Comparison of ENCODE assay signal across 8 cellular contexts in the genomic region with DNA sequence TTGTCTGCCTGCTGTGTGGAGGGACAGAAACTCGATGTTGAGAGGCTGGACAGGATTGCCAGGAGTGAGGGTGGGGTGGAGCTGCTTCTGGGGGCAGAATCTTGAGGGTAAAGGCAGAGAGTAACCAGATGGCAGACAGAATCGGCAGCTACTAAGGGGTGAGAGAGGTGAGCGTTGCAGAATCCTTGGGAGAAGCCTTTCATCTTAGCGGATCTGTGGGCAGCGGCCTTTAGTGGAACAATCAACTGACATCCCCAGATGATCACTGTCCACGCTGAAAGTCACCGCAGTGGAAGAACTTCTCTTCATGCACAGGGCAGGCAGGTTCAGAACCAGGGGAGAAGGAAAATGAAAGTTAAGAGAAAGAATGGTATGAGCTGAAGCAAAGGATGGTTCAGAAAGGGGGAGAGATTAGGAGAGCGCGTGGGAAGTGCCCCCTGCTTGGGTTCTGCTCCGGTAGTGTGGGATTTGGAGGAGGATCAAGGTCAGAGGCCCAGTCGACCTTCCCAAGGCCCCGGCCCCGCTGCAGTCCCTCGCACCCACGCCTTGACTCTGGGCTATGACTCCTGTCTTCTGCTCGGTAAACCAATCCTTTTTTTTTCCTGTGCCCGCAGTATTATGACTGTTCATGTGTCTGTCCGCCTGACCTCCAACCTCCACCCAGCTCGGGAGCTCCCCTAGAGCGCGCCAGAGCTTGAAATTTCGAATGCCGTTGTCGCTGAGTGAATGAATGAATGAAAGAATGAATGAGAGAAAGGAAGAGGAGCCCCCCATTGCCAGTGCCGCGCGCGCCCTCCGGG. TPM values are rescaled to one million over a fixed set of nuclear protein-coding genes. Genes with fewer than 3 reads are reported as not detected.
DNase-seq lines count a peak whose midpoint lies in the region; ATAC-seq, FAIRE-seq and TF ChIP-seq lines count a peak whose summit lies in the region.

No MANE protein-coding gene starts in this region.

- H3K4me1 ChIP-seq in keratinocyte (ENCODE audit: control insufficient read depth, extremely low read depth, insufficient read depth, low read length) (peaks cover 19% of the 10 kb centered on the region), stomach (peaks cover 11 to 28% (median 18%) of the 10 kb centered on the region in 4 donors)

- DNase-seq in Jurkat, Clone E6-1 (ENCODE audit: low read depth, low spot score): peak; percentile 26
- DNase-seq in keratinocyte (ENCODE audit: low read depth, low spot score): no peak
- no peak for DNase-seq in stomach
- DNase-seq in midbrain (lab: John Stamatoyannopoulos, UW): no peak
- no peak for DNase-seq in NCI-H128 (lab: John Stamatoyannopoulos, UW; ENCODE audit: unreplicated experiment)

- H2AFZ ChIP-seq in keratinocyte (ENCODE audit: control insufficient read depth, low read length): peak overlapping the region; percentile 66

- intact Hi-C loops in stomach (cut with DNase I; ENCODE audit: low total_unique reads): loop anchor here (10.0 kb wide), 1 partner anchor 322 kb away; the partner anchor contains the start of gene STAMBP

- WGBS in stomach, 5 donors: 5 to 9% (median 8%) methylated on average over 18 to 29 of the region's 29 CpGs

- TF ChIP-seq POLR2A in stomach (IDR thresholded peaks at IDR 0.05): no peak

- peak overlapping the region; percentile 98 for H3K4me2 ChIP-seq in keratinocyte (ENCODE audit: control insufficient read depth, extremely low read depth, insufficient read depth, low read depth, low read length)

- H3K36me3 ChIP-seq in keratinocyte (ENCODE audit: control insufficient read depth in 2 of 2, extremely low read depth in 1 of 2, insufficient read depth in 2 of 2, low read length in 2 of 2): peaks cover 6 to 12% of the 10 kb centered on the region in 2 experiments
- H3K36me3 ChIP-seq in stomach: peaks cover 5 to 35% (median 33%) of the 10 kb centered on the region in 4 donors

- H3K27me3 ChIP-seq in keratinocyte (ENCODE audit: control insufficient read depth, extremely low read depth, insufficient read depth, low read length): no peaks in the 10 kb centered on the region
- no peaks in the 10 kb centered on the region for H3K27me3 ChIP-seq in stomach

- H3K79me2 ChIP-seq in keratinocyte (ENCODE audit: control insufficient read depth, insufficient read depth, low read length): peaks cover 17% of the 10 kb centered on the region

- H3K4me3 ChIP-seq in Jurkat, Clone E6-1 (ENCODE audit: low read length): peak overlapping the region; percentile 92
- H3K4me3 ChIP-seq in keratinocyte (ENCODE audit: control insufficient read depth in 2 of 3, extremely low read depth in 1 of 3, insufficient read depth in 2 of 3, low read depth in 1 of 3, low read length in 3 of 3) (peak overlapping the region; percentile 64 to 84 (median 77)), stomach (peak overlapping the region; percentile 74 to 88 (median 84))

- no peak for TF ChIP-seq EP300 in stomach (IDR thresholded peaks at IDR 0.05)

- H3K9me1 ChIP-seq in keratinocyte (ENCODE audit: control insufficient read depth, extremely low read depth, insufficient read depth, low read length): no peaks in the 10 kb centered on the region

- peak; percentile 32 for ATAC-seq in GM19351 (IDR thresholded peaks at IDR 0.05; ENCODE audit: unreplicated experiment)

- dilution Hi-C loops in keratinocyte (cut with MboI; ENCODE audit: extremely low pct_ligation_motif_present, low sequenced_read_pairs): no loop called here

- TF ChIP-seq CTCF in C4-2B (conservative IDR thresholded peaks at IDR 0.05): no peak
- no peak for TF ChIP-seq CTCF in keratinocyte (optimal IDR thresholded peaks at IDR 0.05 in 1 of 3, IDR thresholded peaks at IDR 0.05 in 1 of 3, conservative IDR thresholded peaks at IDR 0.05 in 1 of 3; ENCODE audit: extremely low read depth in 1 of 3, insufficient read depth in 2 of 3, low read length in 3 of 3)
- TF ChIP-seq CTCF in stomach (IDR thresholded peaks at IDR 0.05): no peak

- H3K9me3 ChIP-seq in keratinocyte (ENCODE audit: control insufficient read depth, low read depth, low read length) (no peaks in the 10 kb centered on the region), stomach (no peaks in the 10 kb centered on the region)

- no peak for FAIRE-seq in keratinocyte (lab: Jason Lieb, UNC)

- H3K27ac ChIP-seq in C4-2B (peak overlapping the region; percentile 83), angular gyrus (ENCODE audit: low read depth, low read length) (peak overlapping the region; percentile 62), keratinocyte (ENCODE audit: control insufficient read depth, insufficient read depth, low read length) (peak overlapping the region; percentile 51), stomach (peak overlapping the region; percentile 20 to 86 (median 75))

- H4K20me1 ChIP-seq in keratinocyte (ENCODE audit: control insufficient read depth, extremely low read depth, insufficient read depth, low read length): no peaks in the 10 kb centered on the region

- peak overlapping the region; percentile 80 for H3K9ac ChIP-seq in keratinocyte (ENCODE audit: control insufficient read depth, extremely low read depth, insufficient read depth, low read length)

RNA-seq across cellular contexts. Expression of gene BOLA3, which starts 0.6 kb away (rescaled TPM):
- polyA plus RNA-seq in Jurkat, Clone E6-1 (2012; ENCODE audit: insufficient read depth, insufficient read length): 94.3 TPM
- polyA plus RNA-seq in keratinocyte (66.0 to 116 TPM (median 80.6 TPM) in 3 replicates), stomach (100 to 1,000 TPM in 1 of 3 donors, 10 to 100 TPM in 2; 57.3 to 129 (median 94.1) TPM)
- polyA plus RNA-seq in keratinocyte (2011; ENCODE audit: low read depth): 34.6 TPM
- polyA plus RNA-seq in keratinocyte (2011; cell fraction: cytosol; rRNA removed): 64.0 and 106 TPM in 2 replicates
- 18.4 and 22.2 TPM in 2 replicates for polyA plus RNA-seq in keratinocyte (2011; cell fraction: nucleus; rRNA removed)
- 42.4 and 107 TPM in 2 replicates for polyA plus RNA-seq in keratinocyte (2012; ENCODE audit: low replicate concordance)
- polyA minus RNA-seq in keratinocyte: 3.0 to 17.0 TPM (median 6.6 TPM) in 3 replicates
- 40.5 TPM for polyA minus RNA-seq in keratinocyte (2011; cell fraction: cytosol; rRNA and poly(A)+ RNA removed)
- polyA minus RNA-seq in keratinocyte (2011; cell fraction: nucleus; rRNA and poly(A)+ RNA removed): 2.3 and 6.6 TPM in 2 replicates
- 100 to 1,000 TPM in 2 of 5 donors, 10 to 100 TPM in 2, not detected in 1; 13.3 to 310 (median 65.8) TPM for total RNA-seq in stomach

RNA-seq across cellular contexts. Expression of gene MOB1A, which starts 31.6 kb away (rescaled TPM):
- 73.1 TPM for polyA plus RNA-seq in Jurkat, Clone E6-1 (2012; ENCODE audit: insufficient read depth, insufficient read length)
- polyA plus RNA-seq in keratinocyte (53.6 to 92.4 TPM (median 59.2 TPM) in 3 replicates), stomach (10 to 100 TPM; 22.4 to 38.2 (median 30.7) TPM)
- polyA plus RNA-seq in keratinocyte (2011; ENCODE audit: low read depth): 118 TPM
- polyA plus RNA-seq in keratinocyte (2011; cell fraction: cytosol; rRNA removed): 38.5 and 95.8 TPM in 2 replicates
- 36.0 and 41.8 TPM in 2 replicates for polyA plus RNA-seq in keratinocyte (2011; cell fraction: nucleus; rRNA removed)
- polyA plus RNA-seq in keratinocyte (2012; ENCODE audit: low replicate concordance): 47.0 and 53.2 TPM in 2 replicates
- polyA minus RNA-seq in keratinocyte: 22.5 to 141 TPM (median 61.8 TPM) in 3 replicates
- polyA minus RNA-seq in keratinocyte (2011; cell fraction: cytosol; rRNA and poly(A)+ RNA removed): 49.3 TPM
- polyA minus RNA-seq in keratinocyte (2011; cell fraction: nucleus; rRNA and poly(A)+ RNA removed): 18.6 and 32.9 TPM in 2 replicates
- total RNA-seq in stomach: 100 to 1,000 TPM in 2 of 5 donors, 10 to 100 TPM in 3; 58.9 to 127 (median 74.1) TPM

RNA-seq across cellular contexts. Expression of gene MTHFD2, which starts 51.3 kb away (rescaled TPM):
- 311 TPM for polyA plus RNA-seq in Jurkat, Clone E6-1 (2012; ENCODE audit: insufficient read depth, insufficient read length)
- polyA plus RNA-seq in keratinocyte (50.9 to 114 TPM (median 80.3 TPM) in 3 replicates), stomach (10 to 100 TPM; 34.1 to 54.1 (median 42.1) TPM)
- polyA plus RNA-seq in keratinocyte (2011; ENCODE audit: low read depth): 73.3 TPM
- polyA plus RNA-seq in keratinocyte (2011; cell fraction: cytosol; rRNA removed): 40.3 and 79.7 TPM in 2 replicates
- 29.2 and 38.5 TPM in 2 replicates for polyA plus RNA-seq in keratinocyte (2011; cell fraction: nucleus; rRNA removed)
- 66.8 and 94.0 TPM in 2 replicates for polyA plus RNA-seq in keratinocyte (2012; ENCODE audit: low replicate concordance)
- polyA minus RNA-seq in keratinocyte: 37.6 to 70.6 TPM (median 57.1 TPM) in 3 replicates
- polyA minus RNA-seq in keratinocyte (2011; cell fraction: cytosol; rRNA and poly(A)+ RNA removed): 33.2 TPM
- polyA minus RNA-seq in keratinocyte (2011; cell fraction: nucleus; rRNA and poly(A)+ RNA removed): 17.4 and 23.7 TPM in 2 replicates
- 10 to 100 TPM in 3 of 5 donors, 1 to 10 TPM in 2; 4.3 to 51.3 (median 37.7) TPM for total RNA-seq in stomach
